ENCODE assay signal across 9 cellular contexts in genomic region chr22:18987765-18988164, GRCh38. TPM values are rescaled to one million over a fixed set of nuclear protein-coding genes. Genes with fewer than 3 reads are reported as not detected.
DNase-seq lines count a peak whose midpoint lies in the region; ATAC-seq and TF ChIP-seq lines count a peak whose summit lies in the region.
"Had no signal": no experiment of that assay in that cellular context is flagged by ENCODE, and none has a peak within 500 bp of the region (broad histone marks: within the 10 kb centered on the region; RNA-seq: fewer than 3 reads in every experiment).

No MANE protein-coding gene starts in this region.

- peak; percentile 70 to 76 for DNase-seq in Caco-2
- DNase-seq in H9 = peak; percentile 77
- DNase-seq in cardiac fibroblast (ENCODE audit: low read depth in 2 of 2) = peak in 1 of 2 donors; percentile 4
- peak; percentile 74 for DNase-seq in mesendoderm
- no peak for DNase-seq in COR-L47 (lab: John Stamatoyannopoulos, UW)
- no peak for DNase-seq in NCI-H345 treated with DMSO at 0.1 percent for 48 hours (lab: John Stamatoyannopoulos, UW; ENCODE audit: unreplicated experiment)
- DNase-seq: NCI-H187 had no signal

- H3K4me1 ChIP-seq in Caco-2 (no peaks in the 10 kb centered on the region), H9 (ENCODE audit: insufficient read depth, low read length) (no peaks in the 10 kb centered on the region), mesendoderm (ENCODE audit: control insufficient read depth, low read depth, low read length) (no peaks in the 10 kb centered on the region)

- H3K27ac ChIP-seq in H9 (ENCODE audit: insufficient read length, low read depth, low read length) = no peak overlapping the region
- no peak overlapping the region for H3K27ac ChIP-seq in mesendoderm (ENCODE audit: low read depth, low read length)

- H3K9me3 Mint-ChIP-seq in Caco-2 (ENCODE audit: unreplicated experiment) (no peaks in the 10 kb centered on the region), H9 (no peaks in the 10 kb centered on the region; a peak in 1 of 5 replicates)

- H3K27me3 ChIP-seq in Caco-2 (replicated peaks; ENCODE audit: control insufficient read depth, insufficient read depth, low read length) = no peaks in the 10 kb centered on the region
- no peaks in the 10 kb centered on the region for H3K27me3 ChIP-seq in H9 (ENCODE audit: insufficient read depth, low read length)
- H3K27me3 ChIP-seq in mesendoderm (ENCODE audit: insufficient read depth, low read length, poor library complexity) = no peaks in the 10 kb centered on the region

- H2BK20ac ChIP-seq in H9 (ENCODE audit: low read depth, low read length, poor library complexity, severe bottlenecking) = no peak overlapping the region

- no peaks in the 10 kb centered on the region for H3K79me2 ChIP-seq in H9 (ENCODE audit: insufficient read depth, low read length)
- H3K79me2 ChIP-seq in mesendoderm (ENCODE audit: control insufficient read depth, insufficient read depth, low read length) = no peaks in the 10 kb centered on the region

- no TSS peak for BruUV-seq in Caco-2 (replicated peaks; lab: Mats Ljungman, UMichigan)

- no peak overlapping the region for H2AK5ac ChIP-seq in H9 (ENCODE audit: insufficient read length, low read length)
- H2AK5ac ChIP-seq in mesendoderm (ENCODE audit: low read length) = no peak overlapping the region

- H3K4me1 Mint-ChIP-seq in Caco-2 (ENCODE audit: low read depth, unreplicated experiment) = no peaks in the 10 kb centered on the region
- H3K4me1 Mint-ChIP-seq in H9 = peaks cover 0 to 2% of the 10 kb centered on the region in 2 experiments; a peak in 1 of 4 replicates

- no peak overlapping the region for H2BK12ac ChIP-seq in H9 (ENCODE audit: insufficient read length, low read depth, low read length)

- CTCF ChIA-PET in Caco-2 (lab: Charles Lee) = interaction anchor here (0.6 kb wide), 1 partner anchor 88 kb away, joined by 6 read pairs; no protein-coding TSS in a partner anchor

- H3K56ac ChIP-seq in H9 (ENCODE audit: insufficient read length, low read depth, low read length) (no peak overlapping the region), mesendoderm (ENCODE audit: low read length) (no peak overlapping the region)

- H4K20me1 ChIP-seq in H9 (ENCODE audit: control insufficient read depth, insufficient read depth, insufficient read length) = no peaks in the 10 kb centered on the region

- peaks cover 3% of the 10 kb centered on the region for H3K23me2 ChIP-seq in H9 (ENCODE audit: insufficient read length, low read depth, low read length, poor library complexity, severe bottlenecking)

- H4K91ac ChIP-seq in H9 (ENCODE audit: insufficient read length, low read depth, low read length) = no peak overlapping the region

- intact Hi-C loops in Caco-2 (cut with micrococcal nuclease; ENCODE audit: unreplicated experiment) = no loop called here

- no peaks in the 10 kb centered on the region for H3K9me3 ChIP-seq in Caco-2
- no peaks in the 10 kb centered on the region for H3K9me3 ChIP-seq in H9 (ENCODE audit: control insufficient read depth, low read depth, low read length)

- no peak overlapping the region for H3K14ac ChIP-seq in H9 (ENCODE audit: insufficient read depth, low read length)

- H3K79me1 ChIP-seq in H9 (ENCODE audit: insufficient read depth, low read depth, low read length, poor library complexity, severe bottlenecking) (no peaks in the 10 kb centered on the region), mesendoderm (ENCODE audit: low read length) (no peaks in the 10 kb centered on the region)

- no peak overlapping the region for H4K8ac ChIP-seq in H9 (replicated peaks; ENCODE audit: insufficient read length, low read depth, low read length)
- no peak overlapping the region for H4K8ac ChIP-seq in mesendoderm (ENCODE audit: low read depth, low read length)

- H3K23ac ChIP-seq in H9 (ENCODE audit: insufficient read length, low read depth, low read length) (no peak overlapping the region), mesendoderm (ENCODE audit: low read length) (no peak overlapping the region)

- H3K4me3 Mint-ChIP-seq in Caco-2 (ENCODE audit: unreplicated experiment) (no peak overlapping the region), H9 (no peak overlapping the region)

- no peak overlapping the region for H2AFZ ChIP-seq in H9 (ENCODE audit: low read length)

- WGBS in H9 (ENCODE audit: extremely low coverage, insufficient read length, low lambda C conversion rate) = no CpG with 5 or more reads among the region's 13 CpGs
- no CpG with 5 or more reads among the region's 13 CpGs for WGBS in mesendoderm (ENCODE audit: extremely low coverage, insufficient coverage, low lambda C conversion rate)

- no peak overlapping the region for H2BK120ac ChIP-seq in H9 (ENCODE audit: low read depth, low read length, poor library complexity, severe bottlenecking)
- no peak overlapping the region for H2BK120ac ChIP-seq in mesendoderm (ENCODE audit: low read depth, low read length)

- POLR2A ChIA-PET in Caco-2 (lab: Charles Lee) = no interaction called here

- no peak overlapping the region for H2BK15ac ChIP-seq in H9 (ENCODE audit: low read depth, low read length)
- H2BK15ac ChIP-seq in mesendoderm (replicated peaks; ENCODE audit: low read depth) = no peak overlapping the region

- H3K27me3 Mint-ChIP-seq in Caco-2 (ENCODE audit: insufficient read depth, unreplicated experiment) (no peaks in the 10 kb centered on the region), H9 (ENCODE audit: low read depth) (peaks cover 2% of the 10 kb centered on the region; the same call in 1 of the 2 replicates)

- H3K36me3 ChIP-seq in Caco-2 (ENCODE audit: control insufficient read depth, insufficient read depth, low read length) = no peaks in the 10 kb centered on the region
- H3K36me3 ChIP-seq in mesendoderm (ENCODE audit: control insufficient read depth, insufficient read depth, low read length) = no peaks in the 10 kb centered on the region

- TF ChIP-seq CTCF in Caco-2 (IDR thresholded peaks at IDR 0.05; ENCODE audit: insufficient read depth in 1 of 2, low read depth in 1 of 2, low read length in 1 of 2, severe bottlenecking in 1 of 2, unreplicated experiment in 1 of 2) (peak; percentile 40 to 74), H9 (conservative IDR thresholded peaks at IDR 0.05) (peak; percentile 71), cardiac fibroblast (IDR thresholded peaks at IDR 0.05; ENCODE audit: low read depth, low read length) (peak; percentile 41)

- no peak overlapping the region for H3T11ph ChIP-seq in H9 (ENCODE audit: low read length)

- H2BK5ac ChIP-seq in H9 (ENCODE audit: insufficient read length, low read length) = no peak overlapping the region
- H2BK5ac ChIP-seq in mesendoderm (ENCODE audit: low read length) = no peak overlapping the region

- ATAC-seq in HG03135 (IDR thresholded peaks at IDR 0.05; ENCODE audit: unreplicated experiment) = no peak
- ATAC-seq in HG02610 (IDR thresholded peaks at IDR 0.05; ENCODE audit: unreplicated experiment) = no peak

- H3K18ac ChIP-seq in H9 (ENCODE audit: insufficient read length, low read depth, low read length) (no peak overlapping the region), mesendoderm (ENCODE audit: low read length) (no peak overlapping the region)

- no peak overlapping the region for H3K9ac ChIP-seq in H9 (ENCODE audit: extremely low read depth, insufficient read length, low read length)
- H3K9ac ChIP-seq in mesendoderm (ENCODE audit: low read length) = no peak overlapping the region

- no peak overlapping the region for H3K4me3 ChIP-seq in Caco-2 (ENCODE audit: low read depth, low read length)
- no peak overlapping the region for H3K4me3 ChIP-seq in cardiac fibroblast (replicated peaks in 1 of 2; ENCODE audit: low read depth in 2 of 2, low read length in 2 of 2)
- H3K4me3 ChIP-seq in mesendoderm (ENCODE audit: low read length) = no peak overlapping the region

- H3K4ac ChIP-seq in H9 (ENCODE audit: low read depth, low read length) (no peak overlapping the region), mesendoderm (ENCODE audit: low read depth, low read length) (no peak overlapping the region)

- H3K36me3 Mint-ChIP-seq in Caco-2 (ENCODE audit: insufficient read depth, unreplicated experiment) (no peaks in the 10 kb centered on the region), H9 (ENCODE audit: insufficient read depth in 1 of 3, low read depth in 3 of 3) (no peaks in the 10 kb centered on the region; a peak in 2 of 7 replicates)

- H4K5ac ChIP-seq in H9 (ENCODE audit: insufficient read length, low read depth, low read length) = no peak overlapping the region
- no peak overlapping the region for H4K5ac ChIP-seq in mesendoderm (ENCODE audit: low read length)

- H3K27ac Mint-ChIP-seq in Caco-2 (ENCODE audit: unreplicated experiment) = no peak overlapping the region
- H3K27ac Mint-ChIP-seq in H9 = no peak overlapping the region

- H3K4me2 ChIP-seq in H9 (ENCODE audit: insufficient read depth, insufficient read length, low read length) (no peak overlapping the region), mesendoderm (ENCODE audit: low read length) (no peak overlapping the region)

RNA-seq across cellular contexts. Expression of gene PRODH, which starts 51.7 kb away (rescaled TPM):
- total RNA-seq in Caco-2 (2022) (39.0 and 47.9 TPM in 2 replicates), H9 (2021) (51.2 and 54.3 TPM in 2 replicates)
- 1.3 TPM for polyA plus RNA-seq in mesendoderm (2013, experiment 1 of 2)
- polyA plus RNA-seq in mesendoderm (2013, experiment 2 of 2) = 1.4 TPM

Comparison
In these comparisons a context has a peak if more than half of its experiments do, and no peak if none do; other contexts are left out.
1. DNase-seq: peak in Caco-2 (2 of 2), H9 (single experiment) and mesendoderm (single experiment); none in COR-L47 (single experiment) and NCI-H345 treated with DMSO at 0.1 percent for 48 hours (single experiment).
2. Peak in every context shown above with its lines, with median percentiles within 50 percentile points of each other: CTCF ChIP-seq.